ENCODE assay signal across 36 cellular contexts in the genomic region with DNA sequence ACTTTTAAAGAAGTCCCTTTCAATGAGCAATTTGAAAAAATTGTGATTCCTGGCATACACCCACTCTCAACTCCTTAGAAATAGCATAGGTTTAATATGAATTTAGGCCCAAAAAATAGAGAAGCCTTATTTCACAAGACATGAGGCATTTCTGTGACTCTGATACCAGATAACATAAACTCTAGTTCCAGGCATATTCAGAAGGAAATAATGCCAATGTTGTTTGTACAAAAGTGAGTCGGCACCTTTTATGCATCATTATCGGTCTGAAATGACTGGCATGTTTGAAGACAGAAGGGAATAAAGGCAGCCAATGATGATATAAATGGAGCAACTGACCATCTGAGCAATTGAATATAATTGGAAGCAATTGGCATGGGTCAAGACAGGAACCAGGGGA. TPM values are rescaled to one million over a fixed set of nuclear protein-coding genes. Genes with fewer than 3 reads are reported as not detected.
"Had no signal": no experiment of that assay in that cellular context is flagged by ENCODE, and none has a peak within 500 bp of the region (broad histone marks: within the 10 kb centered on the region; RNA-seq: fewer than 3 reads in every experiment).

No MANE protein-coding gene starts in this region.

- H3K36me3 ChIP-seq: left ventricle myocardium inferior, neural progenitor cell, neutrophil, ovary, right atrium auricular region, right lobe of liver, stomach, thyroid gland, transverse colon, upper lobe of left lung, vagina had no signal

- H3K27ac ChIP-seq: left ventricle myocardium inferior, neural progenitor cell, neutrophil, ovary, right atrium auricular region, right lobe of liver, skin epidermis, testis, thyroid gland, transverse colon, upper lobe of left lung, vagina had no signal

- H3K27me3 ChIP-seq: neural progenitor cell, neutrophil, ovary, right atrium auricular region, right lobe of liver, stomach, testis, thyroid gland, transverse colon, upper lobe of left lung, vagina had no signal

- H3K4me3 ChIP-seq: left ventricle myocardium inferior, lung, neural progenitor cell, ovary, right atrium auricular region, right lobe of liver, skin epidermis, stomach, testis, thyroid gland, transverse colon, upper lobe of left lung, vagina had no signal

- DNase-seq: hypothalamus; immature natural killer cell; islet precursor cell; left ventricle myocardium inferior; mesendoderm; naive B cell; natural killer cell; nephron progenitor cell; occipital lobe; ovary; right lobe of liver; stimulated activated CD4-positive, alpha-beta T cell treated with anti-CD3 and anti-CD28 coated beads, Interleukin-12 subunit alpha, Interleukin-12 subunit beta, amount 100 ng/mL, for 4 hours; stimulated activated CD4-positive, alpha-beta T cell treated with anti-CD3 and anti-CD28 coated beads, Interleukin-15, amount 100 ng/mL, for 24 hours; stimulated activated CD4-positive, alpha-beta T cell treated with anti-CD3 and anti-CD28 coated beads, Interleukin-2, amount 100 ng/mL, for 24 hours; stimulated activated CD4-positive, alpha-beta T cell treated with anti-CD3 and anti-CD28 coated beads, Interleukin-4, amount 100 ng/mL, for 1 hour; stimulated activated naive B cell treated with anti-CD40 and anti-IgM and Interleukin-4, amounts not matched to agents 10 μg/mL and 1 μg/mL and 100 μg/mL, for 72 hours; stimulated activated naive CD8-positive, alpha-beta T cell treated with anti-CD3 and anti-CD28 coated beads, Interleukin-15, Interleukin-2, amounts not matched to agents 100 U/mL and 50 U/mL, for 24 hours; stomach; testis; thyroid gland; transverse colon; upper lobe of left lung had no signal

- H3K4me2 ChIP-seq: neural progenitor cell had no signal

- H3K9ac ChIP-seq: neural progenitor cell had no signal

- H2AFZ ChIP-seq: neural progenitor cell had no signal

- H3K4me1 ChIP-seq: neural progenitor cell, right atrium auricular region, right lobe of liver, stomach, testis, thyroid gland, transverse colon, upper lobe of left lung, vagina had no signal

- H3K9me3 ChIP-seq: left ventricle myocardium inferior, neutrophil, ovary, right atrium auricular region, right lobe of liver, stomach, testis, thyroid gland, transverse colon, upper lobe of left lung, vagina had no signal

RNA-seq across cellular contexts. Expression of a gene that starts 59.3 kb away (rescaled TPM):
- total RNA-seq: kidney epithelial cell, left ventricle myocardium inferior, lower leg skin, lung, mesothelial cell of epicardium, mononuclear cell, natural killer cell, occipital lobe, ovary, progenitor cell of endocrine pancreas, pulmonary artery endothelial cell, renal cortical epithelial cell, right atrium auricular region, right lobe of liver, stomach, testis, thyroid gland, transverse colon, upper lobe of left lung, urinary bladder, vagina had no signal
- polyA plus RNA-seq: immature natural killer cell, lung, ovary, stomach, urinary bladder had no signal
